Comparison of ENCODE assay signal across 13 cellular contexts in genomic region chr2:17757321-17757720, GRCh38. TPM values are rescaled to one million over a fixed set of nuclear protein-coding genes. Genes with fewer than 3 reads are reported as not detected.
DNase-seq lines count a peak whose midpoint lies in the region; ATAC-seq, FAIRE-seq and TF ChIP-seq lines count a peak whose summit lies in the region.
"Had no signal": no experiment of that assay in that cellular context is flagged by ENCODE, and none has a peak within 500 bp of the region (broad histone marks: within the 10 kb centered on the region; RNA-seq: fewer than 3 reads in every experiment).

No MANE protein-coding gene starts in this region.

- H4K20me1 ChIP-seq in GM23248 (ENCODE audit: insufficient read depth) = no peaks in the 10 kb centered on the region
- H4K20me1 ChIP-seq in keratinocyte (ENCODE audit: control insufficient read depth, extremely low read depth, insufficient read depth, low read length) = no peaks in the 10 kb centered on the region

- H3K4me3 ChIP-seq in A549 = no peak overlapping the region
- no peak overlapping the region for H3K4me3 ChIP-seq in GM23248
- no peak overlapping the region for H3K4me3 ChIP-seq in keratinocyte (ENCODE audit: control insufficient read depth in 2 of 3, extremely low read depth in 1 of 3, insufficient read depth in 2 of 3, low read depth in 1 of 3, low read length in 3 of 3)

- TF ChIP-seq EP300 in A549 (IDR thresholded peaks at IDR 0.05) = no peak

- TF ChIP-seq POLR2A in A549 (IDR thresholded peaks at IDR 0.05; ENCODE audit: low read length) = no peak

- H3K27ac ChIP-seq in A549 (peak overlapping the region; percentile 15 to 49; a peak in 4 of 6 replicates), GM23248 (no peak overlapping the region), keratinocyte (ENCODE audit: control insufficient read depth, insufficient read depth, low read length) (no peak overlapping the region)

- H3K4me2 ChIP-seq in A549 (peak overlapping the region; percentile 77), GM23248 (ENCODE audit: unreplicated experiment) (peak overlapping the region; percentile 23), keratinocyte (ENCODE audit: control insufficient read depth, extremely low read depth, insufficient read depth, low read depth, low read length) (peak overlapping the region; percentile 69)

- peak in 1 of 2 experiments; percentile 63 for DNase-seq in A549 (ENCODE audit: low read depth in 1 of 2, low spot score in 1 of 2)
- DNase-seq in GM23248 = peak; percentile 59
- DNase-seq in keratinocyte (ENCODE audit: low read depth, low spot score) = no peak
- DNase-seq in activated CD4-positive, alpha-beta T cell treated with anti-CD3 and anti-CD28 coated beads for 36 hours = no peak
- DNase-seq in Ammon's horn (ENCODE audit: low spot score) = no peak
- DNase-seq in mesenteric fat pad (ENCODE audit: low spot score) = no peak
- DNase-seq: NCI-H1048, occipital lobe had no signal

- POLR2A ChIA-PET in A549 (lab: Yijun Ruan, JAX) = no interaction called here
- POLR2A ChIA-PET in activated CD4-positive, alpha-beta T cell treated with anti-CD3 and anti-CD28 coated beads for 36 hours (lab: Charles Lee) = no interaction called here

- FAIRE-seq in A549 (lab: Jason Lieb, UNC) = no peak
- FAIRE-seq in keratinocyte (lab: Jason Lieb, UNC) = peak; percentile 83

- no peaks in the 10 kb centered on the region for H3K27me3 Mint-ChIP-seq in activated CD4-positive, alpha-beta T cell treated with anti-CD3 and anti-CD28 coated beads for 36 hours
- H3K27me3 Mint-ChIP-seq: activated T-helper 17 cell treated with anti-CD3 and anti-CD28 coated beads, Interleukin-2, amount 50 U/mL, for 72 hours had no signal

- H3K9me3 Mint-ChIP-seq in activated CD4-positive, alpha-beta T cell treated with anti-CD3 and anti-CD28 coated beads for 36 hours (ENCODE audit: low read depth) = no peaks in the 10 kb centered on the region
- H3K9me3 Mint-ChIP-seq: activated T-helper 17 cell treated with anti-CD3 and anti-CD28 coated beads, Interleukin-2, amount 50 U/mL, for 72 hours had no signal

- H3K36me3 ChIP-seq in GM23248 (ENCODE audit: low read depth) (no peaks in the 10 kb centered on the region), keratinocyte (ENCODE audit: control insufficient read depth in 2 of 2, extremely low read depth in 1 of 2, insufficient read depth in 2 of 2, low read length in 2 of 2) (no peaks in the 10 kb centered on the region)

- H3K9me1 ChIP-seq in keratinocyte (ENCODE audit: control insufficient read depth, extremely low read depth, insufficient read depth, low read length) = no peaks in the 10 kb centered on the region

- peaks cover 5% of the 10 kb centered on the region for H3K4me1 Mint-ChIP-seq in activated CD4-positive, alpha-beta T cell treated with anti-CD3 and anti-CD28 coated beads for 36 hours
- H3K4me1 Mint-ChIP-seq: activated T-helper 17 cell treated with anti-CD3 and anti-CD28 coated beads, Interleukin-2, amount 50 U/mL, for 72 hours had no signal

- peaks cover 12% of the 10 kb centered on the region for H3K36me3 Mint-ChIP-seq in activated CD4-positive, alpha-beta T cell treated with anti-CD3 and anti-CD28 coated beads for 36 hours (ENCODE audit: low read depth)

- H3F3A ChIP-seq in GM23248 (ENCODE audit: insufficient read depth) = peaks cover 6% of the 10 kb centered on the region; the same call in 1 of the 2 replicates

- dilution Hi-C loops in keratinocyte (cut with MboI; ENCODE audit: extremely low pct_ligation_motif_present, low sequenced_read_pairs) = no loop called here

- H3K79me2 ChIP-seq in GM23248 (ENCODE audit: insufficient read depth) (peaks cover 73% of the 10 kb centered on the region), keratinocyte (ENCODE audit: control insufficient read depth, insufficient read depth, low read length) (peaks cover 72% of the 10 kb centered on the region)

- 16% methylated on average over 2 of the region's 2 CpGs for WGBS in A549 (ENCODE audit: missing lambda C conversion rate)
- whole genome bisulfite sequencing in GM23248 (ENCODE audit: low coverage in 1 of 2, low lambda C conversion rate in 2 of 2, missing lambda C conversion rate in 2 of 2), 2 experiments = 44 to 65% methylated on average over 2 of the region's 2 CpGs

- TF ChIP-seq RAD21 in A549 (conservative IDR thresholded peaks at IDR 0.05 in 1 of 2, IDR thresholded peaks at IDR 0.05 in 1 of 2) = no peak

- H3K27me3 ChIP-seq in GM23248 (replicated peaks; ENCODE audit: insufficient read depth) (no peaks in the 10 kb centered on the region), keratinocyte (ENCODE audit: control insufficient read depth, extremely low read depth, insufficient read depth, low read length) (no peaks in the 10 kb centered on the region)

- in situ Hi-C loops in GM23248 (cut with MboI) = no loop called here

- H2AFZ ChIP-seq in GM23248 = peak overlapping the region; percentile 47
- no peak overlapping the region for H2AFZ ChIP-seq in keratinocyte (ENCODE audit: control insufficient read depth, low read length)

- intact Hi-C loops in activated CD4-positive, alpha-beta T cell treated with anti-CD3 and anti-CD28 coated beads for 36 hours (cut with DNase I, micrococcal nuclease) = no loop called here

- H3K9me3 ChIP-seq in A549 (no peaks in the 10 kb centered on the region), GM23248 (ENCODE audit: low read depth) (no peaks in the 10 kb centered on the region), keratinocyte (ENCODE audit: control insufficient read depth, low read depth, low read length) (no peaks in the 10 kb centered on the region)

- no peak for ATAC-seq in A549
- peak; percentile 3; the same call in 1 of the 3 replicates for ATAC-seq in SK-N-SH treated with all-trans-retinoic acid at 6 μM for 48 hours
- no peak for ATAC-seq in activated CD4-positive, alpha-beta T cell treated with anti-CD3 and anti-CD28 coated beads for 36 hours
- ATAC-seq in HG02852 (IDR thresholded peaks at IDR 0.05; ENCODE audit: unreplicated experiment) = no peak
- ATAC-seq: activated T-helper 17 cell treated with anti-CD3 and anti-CD28 coated beads, Interleukin-2, amount 50 U/mL, for 72 hours had no signal

- TF ChIP-seq CTCF in A549 (IDR thresholded peaks at IDR 0.05) (no peak), keratinocyte (optimal IDR thresholded peaks at IDR 0.05 in 1 of 3, IDR thresholded peaks at IDR 0.05 in 1 of 3, conservative IDR thresholded peaks at IDR 0.05 in 1 of 3; ENCODE audit: extremely low read depth in 1 of 3, insufficient read depth in 2 of 3, low read length in 3 of 3) (peak in 1 of 3 experiments; percentile 4)

- no peak overlapping the region for H3K4me3 Mint-ChIP-seq in activated CD4-positive, alpha-beta T cell treated with anti-CD3 and anti-CD28 coated beads for 36 hours
- H3K4me3 Mint-ChIP-seq: activated T-helper 17 cell treated with anti-CD3 and anti-CD28 coated beads, Interleukin-2, amount 50 U/mL, for 72 hours had no signal

- H3K9me2 ChIP-seq in GM23248 (ENCODE audit: insufficient read depth) = no peaks in the 10 kb centered on the region

- no peak overlapping the region for H3K27ac Mint-ChIP-seq in activated CD4-positive, alpha-beta T cell treated with anti-CD3 and anti-CD28 coated beads for 36 hours
- H3K27ac Mint-ChIP-seq: activated T-helper 17 cell treated with anti-CD3 and anti-CD28 coated beads, Interleukin-2, amount 50 U/mL, for 72 hours had no signal

- CTCF ChIA-PET in A549 (lab: Yijun Ruan, JAX) = interaction anchor here (0.7 kb wide), 1 partner anchor 99 kb away, joined by 3 read pairs; no protein-coding TSS in a partner anchor
- CTCF ChIA-PET in activated CD4-positive, alpha-beta T cell treated with anti-CD3 and anti-CD28 coated beads for 36 hours (lab: Charles Lee) = no interaction called here

- 0 out of 2 replicates have a peak overlapping the region, but pooled peaks have one; percentile 1 for H3K9ac ChIP-seq in GM23248
- no peak overlapping the region for H3K9ac ChIP-seq in keratinocyte (ENCODE audit: control insufficient read depth, extremely low read depth, insufficient read depth, low read length)

- H3K4me1 ChIP-seq in A549 (peaks cover 46% of the 10 kb centered on the region), GM23248 (ENCODE audit: insufficient read depth) (peaks cover 30% of the 10 kb centered on the region), keratinocyte (ENCODE audit: control insufficient read depth, extremely low read depth, insufficient read depth, low read length) (peaks cover 26% of the 10 kb centered on the region)

RNA-seq across cellular contexts. Expression of gene GEN1, which starts 3.4 kb away (rescaled TPM):
- polyA plus RNA-seq in A549 (2011; rRNA removed) (31.6 and 40.7 TPM in 2 replicates), A549 (2017; fragmentation: RNase III; extraction: RNeasy Plus Mini Kit Qiagen cat#74134 plus additional on column Dnase treatment) (16.2 to 18.1 TPM (median 16.8 TPM) in 3 replicates), GM23248 (2016; fragmentation: Nextera tagmentation; extraction: Ambion mirVana) (3.9 and 4.5 TPM in 2 replicates), keratinocyte (8.7 to 17.2 TPM (median 9.9 TPM) in 3 replicates)
- 5.6 and 6.7 TPM in 2 replicates for polyA plus RNA-seq in A549 (2012; cell fraction: cytosol; rRNA removed)
- 23.6 and 31.1 TPM in 2 replicates for polyA plus RNA-seq in A549 (2012; cell fraction: nucleus; rRNA removed)
- 35.7 and 37.5 TPM in 2 replicates for polyA minus RNA-seq in A549 (2011; rRNA and poly(A)+ RNA removed)
- 8.1 and 10.2 TPM in 2 replicates for total RNA-seq in GM23248 (2014; rRNA removed; shearing (Covaris generic))
- polyA plus RNA-seq in keratinocyte (2011; ENCODE audit: low read depth) = 2.4 TPM
- polyA plus RNA-seq in keratinocyte (2011; cell fraction: cytosol; rRNA removed) = 2.0 and 6.4 TPM in 2 replicates
- 26.4 and 30.4 TPM in 2 replicates for polyA plus RNA-seq in keratinocyte (2011; cell fraction: nucleus; rRNA removed)
- polyA plus RNA-seq in keratinocyte (2012; ENCODE audit: low replicate concordance) = 1.6 and 6.2 TPM in 2 replicates
- 11.0 to 26.4 TPM (median 12.9 TPM) in 3 replicates for polyA minus RNA-seq in keratinocyte
- 2.3 TPM for polyA minus RNA-seq in keratinocyte (2011; cell fraction: cytosol; rRNA and poly(A)+ RNA removed)
- polyA minus RNA-seq in keratinocyte (2011; cell fraction: nucleus; rRNA and poly(A)+ RNA removed) = 21.8 and 26.5 TPM in 2 replicates
- 10 to 100 TPM; 21.9 to 25.4 TPM for total RNA-seq in activated CD4-positive, alpha-beta T cell treated with anti-CD3 and anti-CD28 coated beads for 36 hours
- total RNA-seq in mesenteric fat pad = 5.1 TPM

RNA-seq across cellular contexts. Expression of gene SMC6, which starts 3.7 kb away (rescaled TPM):
- polyA plus RNA-seq in A549 (2011; rRNA removed) (34.2 and 51.6 TPM in 2 replicates), A549 (2017; fragmentation: RNase III; extraction: RNeasy Plus Mini Kit Qiagen cat#74134 plus additional on column Dnase treatment) (26.0 to 30.7 TPM (median 29.9 TPM) in 3 replicates), GM23248 (2016; fragmentation: Nextera tagmentation; extraction: Ambion mirVana) (18.8 and 20.9 TPM in 2 replicates), keratinocyte (12.3 to 24.4 TPM (median 14.5 TPM) in 3 replicates)
- 7.7 and 8.8 TPM in 2 replicates for polyA plus RNA-seq in A549 (2012; cell fraction: cytosol; rRNA removed)
- polyA plus RNA-seq in A549 (2012; cell fraction: nucleus; rRNA removed) = 7.3 and 10.1 TPM in 2 replicates
- 19.1 and 21.2 TPM in 2 replicates for polyA minus RNA-seq in A549 (2011; rRNA and poly(A)+ RNA removed)
- 21.4 and 22.0 TPM in 2 replicates for total RNA-seq in GM23248 (2014; rRNA removed; shearing (Covaris generic))
- 65.2 TPM for polyA plus RNA-seq in keratinocyte (2011; ENCODE audit: low read depth)
- 9.5 and 15.1 TPM in 2 replicates for polyA plus RNA-seq in keratinocyte (2011; cell fraction: cytosol; rRNA removed)
- 25.2 and 36.1 TPM in 2 replicates for polyA plus RNA-seq in keratinocyte (2011; cell fraction: nucleus; rRNA removed)
- polyA plus RNA-seq in keratinocyte (2012; ENCODE audit: low replicate concordance) = 14.3 and 17.7 TPM in 2 replicates
- polyA minus RNA-seq in keratinocyte = 1.9 to 34.3 TPM (median 10.3 TPM) in 3 replicates
- 8.4 TPM for polyA minus RNA-seq in keratinocyte (2011; cell fraction: cytosol; rRNA and poly(A)+ RNA removed)
- polyA minus RNA-seq in keratinocyte (2011; cell fraction: nucleus; rRNA and poly(A)+ RNA removed) = 14.5 and 35.6 TPM in 2 replicates
- total RNA-seq in activated CD4-positive, alpha-beta T cell treated with anti-CD3 and anti-CD28 coated beads for 36 hours = 10 to 100 TPM; 25.4 to 26.3 TPM
- 10.9 TPM for total RNA-seq in mesenteric fat pad

RNA-seq across cellular contexts. Expression of gene MSGN1, which starts 58.9 kb away (rescaled TPM):
- polyA plus RNA-seq in A549 (2011; rRNA removed) = not detected in 2 replicates
- not detected in 2 replicates for polyA plus RNA-seq in A549 (2012; cell fraction: cytosol; rRNA removed)
- not detected in 2 replicates for polyA plus RNA-seq in A549 (2012; cell fraction: nucleus; rRNA removed)
- polyA plus RNA-seq in A549 (2017; fragmentation: RNase III; extraction: RNeasy Plus Mini Kit Qiagen cat#74134 plus additional on column Dnase treatment) = not detected in 3 replicates
- not detected in 2 replicates for polyA minus RNA-seq in A549 (2011; rRNA and poly(A)+ RNA removed)
- not detected in 2 replicates for total RNA-seq in GM23248 (2014; rRNA removed; shearing (Covaris generic))
- not detected in 2 replicates for polyA plus RNA-seq in GM23248 (2016; fragmentation: Nextera tagmentation; extraction: Ambion mirVana)
- polyA plus RNA-seq in keratinocyte = 0.22 TPM in 1 of 3 replicates, not detected in the others
- polyA plus RNA-seq in keratinocyte (2011; ENCODE audit: low read depth) = not detected
- not detected in 2 replicates for polyA plus RNA-seq in keratinocyte (2011; cell fraction: cytosol; rRNA removed)
- polyA plus RNA-seq in keratinocyte (2011; cell fraction: nucleus; rRNA removed) = not detected in 2 replicates
- not detected in 2 replicates for polyA plus RNA-seq in keratinocyte (2012; ENCODE audit: low replicate concordance)
- polyA minus RNA-seq in keratinocyte = not detected in 3 replicates
- not detected for polyA minus RNA-seq in keratinocyte (2011; cell fraction: cytosol; rRNA and poly(A)+ RNA removed)
- polyA minus RNA-seq in keratinocyte (2011; cell fraction: nucleus; rRNA and poly(A)+ RNA removed) = not detected in 2 replicates
- total RNA-seq in activated CD4-positive, alpha-beta T cell treated with anti-CD3 and anti-CD28 coated beads for 36 hours = not detected
- not detected for total RNA-seq in mesenteric fat pad
- total RNA-seq: activated T-helper 17 cell treated with anti-CD3 and anti-CD28 coated beads, Interleukin-2, amount 50 U/mL, for 72 hours; occipital lobe; urinary bladder had no signal
- polyA plus RNA-seq: BJ, urinary bladder had no signal

Comparison
In these comparisons a context has a peak if more than half of its experiments do, and no peak if none do; other contexts are left out.
1. H3K27ac ChIP-seq: peak in A549 (2 of 2); none in GM23248 (single experiment) and keratinocyte (single experiment).
2. H3K4me2 ChIP-seq: peak in every context shown above with its lines; median percentile 77 in A549; 69 in keratinocyte; 23 in GM23248.